In genomic region chr12:14240873-14241220, GRCh38 we compare ENCODE assay signal across 12 cellular contexts.
DNase-seq lines count a peak whose midpoint lies in the region; ATAC-seq lines count a peak whose summit lies in the region.
"Had no signal": no experiment of that assay in that cellular context is flagged by ENCODE, and none has a peak within 500 bp of the region (broad histone marks: within the 10 kb centered on the region; RNA-seq: fewer than 3 reads in every experiment).

No MANE protein-coding gene starts in this region.

- intact Hi-C loops in activated CD4-positive, alpha-beta memory T cell treated with anti-CD3 and anti-CD28 coated beads for 36 hours (cut with micrococcal nuclease): no loop called here

- POLR2A ChIA-PET in activated CD4-positive, alpha-beta memory T cell treated with anti-CD3 and anti-CD28 coated beads for 36 hours (lab: Charles Lee): interaction anchor here (1.6 kb wide), 1 partner anchor 11 kb away, joined by 3 read pairs; no protein-coding TSS in a partner anchor

- H3K4me3 Mint-ChIP-seq in stimulated activated naive CD8-positive, alpha-beta T cell treated with anti-CD3 and anti-CD28 coated beads, Interleukin-15, Interleukin-2, amounts not matched to agents 100 ng/mL and 50 ng/mL, for 24 hours: peak overlapping the region; percentile 63
- H3K4me3 Mint-ChIP-seq in stimulated activated naive CD8-positive, alpha-beta T cell treated with anti-CD3 and anti-CD28 coated beads, Interleukin-15, amount 100 ng/mL, for 72 hours: peak overlapping the region in 1 of 2 donors; percentile 87
- H3K4me3 Mint-ChIP-seq in activated CD4-positive, alpha-beta memory T cell treated with anti-CD3 and anti-CD28 coated beads for 36 hours: peak overlapping the region; percentile 69
- H3K4me3 Mint-ChIP-seq in memory B cell: peak overlapping the region; percentile 83
- H3K4me3 Mint-ChIP-seq: HFFc6 had no signal

- peaks cover 38% of the 10 kb centered on the region for H3K4me1 Mint-ChIP-seq in stimulated activated naive CD8-positive, alpha-beta T cell treated with anti-CD3 and anti-CD28 coated beads, Interleukin-15, Interleukin-2, amounts not matched to agents 100 ng/mL and 50 ng/mL, for 24 hours (ENCODE audit: low read depth)
- H3K4me1 Mint-ChIP-seq in stimulated activated naive CD8-positive, alpha-beta T cell treated with anti-CD3 and anti-CD28 coated beads, Interleukin-15, amount 100 ng/mL, for 72 hours: peaks cover 21% of the 10 kb centered on the region
- peaks cover 24% of the 10 kb centered on the region for H3K4me1 Mint-ChIP-seq in activated CD4-positive, alpha-beta memory T cell treated with anti-CD3 and anti-CD28 coated beads for 36 hours (ENCODE audit: low read depth)
- H3K4me1 Mint-ChIP-seq in memory B cell: peaks cover 30% of the 10 kb centered on the region

- no peak for DNase-seq in stimulated activated naive CD8-positive, alpha-beta T cell treated with anti-CD3 and anti-CD28 coated beads, Interleukin-15, amount 100 ng/mL, for 72 hours
- no peak for DNase-seq in activated CD4-positive, alpha-beta memory T cell treated with anti-CD3 and anti-CD28 coated beads for 36 hours
- DNase-seq in memory B cell (ENCODE audit: low spot score in 2 of 2) (no peak), middle frontal gyrus (ENCODE audit: extremely low spot score, low spot score) (no peak), NCI-H526 treated with DMSO at 0.1 percent for 48 hours (lab: John Stamatoyannopoulos, UW) (no peak)
- no peak for DNase-seq in stimulated activated CD4-positive, alpha-beta T cell treated with anti-CD3 and anti-CD28 coated beads, Interleukin-4, amount 100 ng/mL, for 1 hour
- DNase-seq: heart left ventricle, HFFc6, left lung, NCI-H1092 treated with DMSO at 0.1 percent for 48 hours had no signal

- no peak for ATAC-seq in stimulated activated naive CD8-positive, alpha-beta T cell treated with anti-CD3 and anti-CD28 coated beads, Interleukin-15, amount 100 ng/mL, for 72 hours
- no peak for ATAC-seq in memory B cell (ENCODE audit: low read depth)
- no peak for ATAC-seq in GM21825 (IDR thresholded peaks at IDR 0.05; ENCODE audit: unreplicated experiment)

- H3K27ac Mint-ChIP-seq in stimulated activated naive CD8-positive, alpha-beta T cell treated with anti-CD3 and anti-CD28 coated beads, Interleukin-15, Interleukin-2, amounts not matched to agents 100 ng/mL and 50 ng/mL, for 24 hours: peak overlapping the region; percentile 74
- H3K27ac Mint-ChIP-seq in stimulated activated naive CD8-positive, alpha-beta T cell treated with anti-CD3 and anti-CD28 coated beads, Interleukin-15, amount 100 ng/mL, for 72 hours: no peak overlapping the region
- H3K27ac Mint-ChIP-seq in activated CD4-positive, alpha-beta memory T cell treated with anti-CD3 and anti-CD28 coated beads for 36 hours: peak overlapping the region; percentile 74
- H3K27ac Mint-ChIP-seq in memory B cell: peak overlapping the region; percentile 97
- H3K27ac Mint-ChIP-seq: HFFc6 had no signal

- peaks cover 9% of the 10 kb centered on the region for H3K9me3 Mint-ChIP-seq in stimulated activated naive CD8-positive, alpha-beta T cell treated with anti-CD3 and anti-CD28 coated beads, Interleukin-15, Interleukin-2, amounts not matched to agents 100 ng/mL and 50 ng/mL, for 24 hours
- peaks cover 11 to 16% of the 10 kb centered on the region in 2 donors for H3K9me3 Mint-ChIP-seq in stimulated activated naive CD8-positive, alpha-beta T cell treated with anti-CD3 and anti-CD28 coated beads, Interleukin-15, amount 100 ng/mL, for 72 hours
- H3K9me3 Mint-ChIP-seq in activated CD4-positive, alpha-beta memory T cell treated with anti-CD3 and anti-CD28 coated beads for 36 hours: peaks cover 14% of the 10 kb centered on the region
- H3K9me3 Mint-ChIP-seq in memory B cell: peaks cover 4% of the 10 kb centered on the region

- CTCF ChIA-PET in activated CD4-positive, alpha-beta memory T cell treated with anti-CD3 and anti-CD28 coated beads for 36 hours (lab: Charles Lee): interaction anchor here (0.6 to 4.3 kb wide), 5 partner anchors 10 to 213 kb away, joined by 3 to 58 read pairs (median 4); partner anchors contain the start of gene ATF7IP

- no peaks in the 10 kb centered on the region for H3K27me3 Mint-ChIP-seq in stimulated activated naive CD8-positive, alpha-beta T cell treated with anti-CD3 and anti-CD28 coated beads, Interleukin-15, Interleukin-2, amounts not matched to agents 100 ng/mL and 50 ng/mL, for 24 hours
- no peaks in the 10 kb centered on the region for H3K27me3 Mint-ChIP-seq in stimulated activated naive CD8-positive, alpha-beta T cell treated with anti-CD3 and anti-CD28 coated beads, Interleukin-15, amount 100 ng/mL, for 72 hours
- H3K27me3 Mint-ChIP-seq in activated CD4-positive, alpha-beta memory T cell treated with anti-CD3 and anti-CD28 coated beads for 36 hours: no peaks in the 10 kb centered on the region
- no peaks in the 10 kb centered on the region for H3K27me3 Mint-ChIP-seq in memory B cell

- H3K36me3 Mint-ChIP-seq in stimulated activated naive CD8-positive, alpha-beta T cell treated with anti-CD3 and anti-CD28 coated beads, Interleukin-15, Interleukin-2, amounts not matched to agents 100 ng/mL and 50 ng/mL, for 24 hours (ENCODE audit: low read depth): peaks cover 6% of the 10 kb centered on the region
- H3K36me3 Mint-ChIP-seq in activated CD4-positive, alpha-beta memory T cell treated with anti-CD3 and anti-CD28 coated beads for 36 hours: peaks cover 13% of the 10 kb centered on the region
- peaks cover 5% of the 10 kb centered on the region for H3K36me3 Mint-ChIP-seq in memory B cell

Comparison
In these comparisons a context has a peak if more than half of its experiments do, and no peak if none do; other contexts are left out.
1. H3K27ac Mint-ChIP-seq: peak in stimulated activated naive CD8-positive, alpha-beta T cell treated with anti-CD3 and anti-CD28 coated beads, Interleukin-15, Interleukin-2, amounts not matched to agents 100 ng/mL and 50 ng/mL, for 24 hours (single experiment), activated CD4-positive, alpha-beta memory T cell treated with anti-CD3 and anti-CD28 coated beads for 36 hours (single experiment) and memory B cell (single experiment); none in stimulated activated naive CD8-positive, alpha-beta T cell treated with anti-CD3 and anti-CD28 coated beads, Interleukin-15, amount 100 ng/mL, for 72 hours (0 of 2).